ENCODE assay signal across 15 cellular contexts in genomic region chr1:51600529-51600928, GRCh38.
"Had no signal": no experiment of that assay in that cellular context is flagged by ENCODE, and none has a peak within 500 bp of the region (broad histone marks: within the 10 kb centered on the region; RNA-seq: fewer than 3 reads in every experiment).

No MANE protein-coding gene starts in this region.

- DNase-seq: activated CD4-positive, alpha-beta T cell treated with anti-CD3 and anti-CD28 coated beads, Interleukin-2, amount 50 U/mL, for 4 hours; amniotic stem cell; effector memory CD8-positive, alpha-beta T cell; hippocampal formation; islet precursor cell; mammary epithelial cell; nephron progenitor cell; nucleus accumbens; stimulated activated CD4-positive, alpha-beta T cell treated with anti-CD3 and anti-CD28 coated beads, Interleukin-15, amount 100 ng/mL, for 24 hours; stimulated activated CD4-positive, alpha-beta T cell treated with anti-CD3 and anti-CD28 coated beads, Interleukin-4, amount 100 ng/mL, for 24 hours; T-helper 2 cell; testis; WERI-Rb-1 had no signal

- H3K4me3 ChIP-seq: skin epidermis, testis had no signal

- H3K27ac ChIP-seq: testis, WERI-Rb-1 had no signal

- ATAC-seq: effector memory CD8-positive, alpha-beta T cell; stimulated activated memory B cell treated with anti-CD40 and anti-IgM and Interleukin-4, amounts not matched to agents 10 μg/mL and 1 μg/mL and 100 μg/mL, for 72 hours had no signal

- H3K27me3 ChIP-seq: testis had no signal

- H3K36me3 ChIP-seq: WERI-Rb-1 had no signal

- H3K9me3 ChIP-seq: testis had no signal
